8 cellular contexts compared by ENCODE assay signal in the genomic region with DNA sequence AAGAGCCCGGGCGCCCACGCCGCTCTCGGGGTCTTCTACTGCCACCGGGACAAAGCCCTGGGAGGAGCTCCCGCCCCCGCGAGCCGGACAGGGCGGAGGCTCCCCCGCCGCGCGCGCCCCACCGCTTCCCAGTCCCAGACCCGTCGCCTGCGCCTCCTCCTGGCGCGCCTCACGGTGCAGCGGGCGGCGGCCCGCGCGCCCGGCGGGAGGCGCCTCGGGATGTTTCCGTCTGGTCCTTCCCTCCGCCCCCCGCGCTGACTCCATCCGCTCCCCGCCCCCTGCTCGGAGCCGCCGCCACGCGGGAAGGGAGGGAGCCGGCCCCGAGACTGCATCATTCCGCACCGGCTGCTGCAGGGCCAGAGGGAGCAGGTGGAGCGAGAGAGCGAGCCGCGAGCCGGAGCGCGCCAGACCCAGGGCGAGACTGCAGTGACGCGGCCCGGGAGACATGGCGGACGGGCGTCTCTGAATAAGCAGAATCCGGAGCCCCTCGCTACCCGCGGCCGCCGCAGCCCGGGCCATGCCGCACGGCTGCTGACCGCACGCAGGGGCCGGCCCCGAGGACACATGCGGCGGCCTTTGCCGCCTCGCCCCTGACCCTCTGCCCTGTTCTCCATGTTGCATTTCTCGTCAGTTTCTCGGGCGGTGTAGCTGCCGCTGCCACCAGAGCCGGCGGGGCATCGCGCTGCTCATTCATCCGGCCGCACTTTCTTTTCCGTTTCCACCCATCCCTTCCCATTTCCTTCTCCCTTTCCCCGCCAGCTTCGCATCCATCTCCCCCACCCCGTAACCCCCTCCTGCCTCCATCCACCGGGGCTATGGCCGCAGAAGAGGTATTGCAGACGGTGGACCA. TPM values are rescaled to one million over a fixed set of nuclear protein-coding genes. Genes with fewer than 3 reads are reported as not detected.
DNase-seq lines count a peak whose midpoint lies in the region; ATAC-seq and TF ChIP-seq lines count a peak whose summit lies in the region.

Gene BICD1 (plus strand): TSS at position 331 of the 850 bp plus-strand sequence. CDS start 485 bp downstream, at position 816.

- no peaks in the 10 kb centered on the region for H3K36me3 ChIP-seq in neural progenitor cell

- H2AFZ ChIP-seq in neural progenitor cell (replicated peaks): peak within 1 kb of the TSS; percentile 85

- no peaks in the 10 kb centered on the region for H3K27me3 ChIP-seq in neural progenitor cell

- peaks cover 27% of the 10 kb centered on the region for H4K20me1 ChIP-seq in neural progenitor cell (ENCODE audit: low read depth)

- peak; percentile 91 for DNase-seq in EL
- peak; percentile 92 for DNase-seq in LHCN-M2 (ENCODE audit: low read depth)
- DNase-seq in SHP77 treated with DMSO at 0.1 percent for 48 hours (lab: John Stamatoyannopoulos, UW): peak; percentile 57
- DNase-seq in activated gamma-delta T cell treated with Interleukin-2 at 50 U/mL for 16 hours: peak; percentile 63
- peak; percentile 92 for DNase-seq in fibroblast of villous mesenchyme (ENCODE audit: low read depth)
- DNase-seq in neural progenitor cell (ENCODE audit: low spot score): peak; percentile 91
- peak; percentile 86 for DNase-seq in stromal cell of bone marrow (ENCODE audit: low read depth)

- H3K4me1 ChIP-seq in neural progenitor cell: peaks cover 39% of the 10 kb centered on the region

- H3F3A ChIP-seq in neural progenitor cell (ENCODE audit: low read depth): peaks cover 41% of the 10 kb centered on the region

- H3K4me3 ChIP-seq in fibroblast of villous mesenchyme (ENCODE audit: low read depth, low read length) (peak within 1 kb of the TSS; percentile 94), neural progenitor cell (peak within 1 kb of the TSS; percentile 84)

- H3K27me3 Mint-ChIP-seq in neural progenitor cell (ENCODE audit: insufficient read depth, low read depth): peaks cover 2% of the 10 kb centered on the region

- H3K4me3 Mint-ChIP-seq in neural progenitor cell: peak within 1 kb of the TSS; percentile 97

- H3K4me1 Mint-ChIP-seq in neural progenitor cell: peaks cover 31% of the 10 kb centered on the region

- H3K9me3 Mint-ChIP-seq in neural progenitor cell: peaks cover 3% of the 10 kb centered on the region

- H3K36me3 Mint-ChIP-seq in neural progenitor cell: peaks cover 4% of the 10 kb centered on the region

- ATAC-seq in GM21825 (IDR thresholded peaks at IDR 0.05; ENCODE audit: unreplicated experiment): peak; percentile 74

- H3K79me2 ChIP-seq in neural progenitor cell (ENCODE audit: low read depth): peaks cover 47% of the 10 kb centered on the region

- H3K4me2 ChIP-seq in neural progenitor cell: peak within 1 kb of the TSS; percentile 88

- peak within 1 kb of the TSS; percentile 95 for H3K27ac Mint-ChIP-seq in neural progenitor cell

- TF ChIP-seq CTCF in fibroblast of villous mesenchyme (IDR thresholded peaks at IDR 0.05; ENCODE audit: insufficient read depth, low read depth, low read length) (peak; percentile 31), neural progenitor cell (IDR thresholded peaks at IDR 0.05) (peak; percentile 46)

- peak within 1 kb of the TSS; percentile 86 for H3K27ac ChIP-seq in neural progenitor cell

- H3K9ac ChIP-seq in neural progenitor cell: peak within 1 kb of the TSS; percentile 66

- no peaks in the 10 kb centered on the region for H3K9me3 ChIP-seq in neural progenitor cell (ENCODE audit: low read depth)

RNA-seq across cellular contexts. Expression of gene BICD1, which starts in this region (rescaled TPM):
- total RNA-seq in LHCN-M2 (2014; rRNA removed): 6.2 and 6.6 TPM in 2 replicates
- polyA plus RNA-seq in LHCN-M2 (2012): 6.0 TPM
- total RNA-seq in fibroblast of villous mesenchyme: 18.4 and 24.6 TPM in 2 replicates
- 20.3 and 23.6 TPM in 2 replicates for total RNA-seq in neural progenitor cell (ENCODE audit: low replicate concordance)

Comparison
In these comparisons a context has a peak if more than half of its experiments do, and no peak if none do; other contexts are left out.
1. Peak in every context shown above with its lines: DNase-seq, ATAC-seq, H3K4me3 ChIP-seq and H3K27ac ChIP-seq.